In genomic region chr10:32139223-32140073, GRCh38 we compare ENCODE assay signal across 1 cellular context.
TF ChIP-seq lines count a peak whose summit lies in the region.

No MANE protein-coding gene starts in this region.

TF ChIP-seq in K562, 482 proteins besides CTCF, POLR2A, EP300 and RAD21 (continued from another document and continues in another):
- TF ChIP-seq TRIM25 (IDR thresholded peaks at IDR 0.05; ENCODE audit: borderline replicate concordance) (no peak), ZNF197 (CRISPR knock-in tag; IDR thresholded peaks at IDR 0.05; ENCODE audit: low read depth) (no peak), FOXA3 (CRISPR knock-in tag; conservative IDR thresholded peaks at IDR 0.05 in 1 of 2, IDR thresholded peaks at IDR 0.05 in 1 of 2) (no peak), SETDB1 (IDR thresholded peaks at IDR 0.05; ENCODE audit: low read length) (no peak), MBD1 (CRISPR knock-in tag; IDR thresholded peaks at IDR 0.05) (no peak), ZFX (CRISPR knock-in tag; IDR thresholded peaks at IDR 0.05) (no peak), KDM1A (IDR thresholded peaks at IDR 0.05) (no peak), SAFB2 (IDR thresholded peaks at IDR 0.05; ENCODE audit: borderline replicate concordance, low read depth, low read length, severe bottlenecking) (no peak), ZNF449 (CRISPR knock-in tag; IDR thresholded peaks at IDR 0.05) (no peak), ATF6 (CRISPR knock-in tag; IDR thresholded peaks at IDR 0.05) (no peak), THRAP3 (IDR thresholded peaks at IDR 0.05; ENCODE audit: borderline replicate concordance) (no peak), SRSF7 (optimal IDR thresholded peaks at IDR 0.05; ENCODE audit: low read depth, low read length) (no peak), NONO (IDR thresholded peaks at IDR 0.05; ENCODE audit: low read depth in 2 of 2, low read length in 1 of 2) (no peak), DIDO1 (tag; IDR thresholded peaks at IDR 0.05; ENCODE audit: low read depth) (no peak), MCM5 (IDR thresholded peaks at IDR 0.05; ENCODE audit: low read depth) (no peak), ZBTB1 (CRISPR knock-in tag; IDR thresholded peaks at IDR 0.05; ENCODE audit: borderline replicate concordance, low read depth) (no peak), FOXP1 (CRISPR knock-in tag; IDR thresholded peaks at IDR 0.05) (no peak), L3MBTL2 (IDR thresholded peaks at IDR 0.05) (peak; percentile 77), RFX7 (CRISPR knock-in tag; IDR thresholded peaks at IDR 0.05) (no peak), MTA1 (IDR thresholded peaks at IDR 0.05; ENCODE audit: borderline replicate concordance) (no peak), SAFB (IDR thresholded peaks at IDR 0.05; ENCODE audit: borderline replicate concordance, low read depth, low read length) (no peak), SOX6 (IDR thresholded peaks at IDR 0.05) (no peak), ZC3H4 (CRISPR knock-in tag; IDR thresholded peaks at IDR 0.05; ENCODE audit: borderline replicate concordance) (no peak), MTA2 (IDR thresholded peaks at IDR 0.05; ENCODE audit: low read depth) (no peak), HIVEP1 (CRISPR knock-in tag; IDR thresholded peaks at IDR 0.05) (no peak), CHD4 (IDR thresholded peaks at IDR 0.05; ENCODE audit: insufficient read depth, insufficient replicate concordance, low read depth, low read length, poor library complexity, severe bottlenecking) (no peak), POLR3A (IDR thresholded peaks at IDR 0.05; ENCODE audit: borderline replicate concordance, extremely low read depth, insufficient read depth, insufficient read length) (no peak), EWSR1 (IDR thresholded peaks at IDR 0.05; ENCODE audit: borderline replicate concordance, low read depth, partially characterized antibody) (no peak), TCF7L2 (IDR thresholded peaks at IDR 0.05; ENCODE audit: low read depth, low read length) (no peak), TAF7 (tag; IDR thresholded peaks at IDR 0.05) (no peak), ZNF76 (CRISPR knock-in tag; IDR thresholded peaks at IDR 0.05; ENCODE audit: borderline replicate concordance) (no peak), CHCHD3 (CRISPR knock-in tag; IDR thresholded peaks at IDR 0.05) (no peak), FUS (optimal IDR thresholded peaks at IDR 0.05; ENCODE audit: low read depth, low read length) (no peak), TBP (optimal IDR thresholded peaks at IDR 0.05; ENCODE audit: low read depth, low read length) (peak; percentile 48), GATA2 (CRISPR knock-in tag; IDR thresholded peaks at IDR 0.05) (no peak), ESRRA (IDR thresholded peaks at IDR 0.05; ENCODE audit: borderline replicate concordance, low read depth) (no peak), MIER1 (IDR thresholded peaks at IDR 0.05; ENCODE audit: low read depth) (no peak), RBM17 (IDR thresholded peaks at IDR 0.05; ENCODE audit: borderline replicate concordance, low read depth, low read length) (no peak), E2F8 (IDR thresholded peaks at IDR 0.05; ENCODE audit: low read depth, partially characterized antibody) (no peak), ELK3 (CRISPR knock-in tag; IDR thresholded peaks at IDR 0.05) (no peak), ZNF830 (CRISPR knock-in tag; IDR thresholded peaks at IDR 0.05) (no peak), NR1H2 (CRISPR knock-in tag; IDR thresholded peaks at IDR 0.05) (no peak), BCOR (IDR thresholded peaks at IDR 0.05) (no peak), ZNF24 (IDR thresholded peaks at IDR 0.05) (no peak), USF1 (CRISPR knock-in tag; IDR thresholded peaks at IDR 0.05) (no peak), SMARCC2 (IDR thresholded peaks at IDR 0.05; ENCODE audit: low read depth) (no peak; the same call in 1 of the 2 replicates), RBBP5 (IDR thresholded peaks at IDR 0.05; ENCODE audit: borderline replicate concordance, insufficient read depth, low read length, poor library complexity, severe bottlenecking) (no peak), PHB2 (IDR thresholded peaks at IDR 0.05; ENCODE audit: low read depth) (no peak), TEAD1 (CRISPR knock-in tag; IDR thresholded peaks at IDR 0.05) (no peak), MCM3 (IDR thresholded peaks at IDR 0.05) (no peak), MAFF (IDR thresholded peaks at IDR 0.05; ENCODE audit: low read length) (peak; percentile 56), GTF3C2 (IDR thresholded peaks at IDR 0.05; ENCODE audit: borderline replicate concordance, extremely low read depth, insufficient read length) (no peak), MXI1 (IDR thresholded peaks at IDR 0.05; ENCODE audit: low read depth, low read length) (no peak), ZNF766 (CRISPR knock-in tag; conservative IDR thresholded peaks at IDR 0.05) (no peak), SMAD1 (IDR thresholded peaks at IDR 0.05; ENCODE audit: low read depth, low read length, partially characterized antibody) (no peak), GABPB1 (CRISPR knock-in tag; IDR thresholded peaks at IDR 0.05) (peak; percentile 38; the same call in 1 of the 2 replicates), NEUROD1 (IDR thresholded peaks at IDR 0.05; ENCODE audit: borderline replicate concordance, low read depth, low read length, partially characterized antibody) (no peak), EP400 (IDR thresholded peaks at IDR 0.05) (peak; percentile 55), TEAD4 (IDR thresholded peaks at IDR 0.05; ENCODE audit: low read length) (peak; percentile 20; the same call in 1 of the 2 replicates), TEAD4 (CRISPR knock-in tag; IDR thresholded peaks at IDR 0.05; ENCODE audit: borderline replicate concordance) (no peak), ZNF699 (CRISPR knock-in tag; IDR thresholded peaks at IDR 0.05; ENCODE audit: insufficient replicate concordance) (no peak)
